Comparison of ENCODE assay signal across 1 cellular context in the genomic region with DNA sequence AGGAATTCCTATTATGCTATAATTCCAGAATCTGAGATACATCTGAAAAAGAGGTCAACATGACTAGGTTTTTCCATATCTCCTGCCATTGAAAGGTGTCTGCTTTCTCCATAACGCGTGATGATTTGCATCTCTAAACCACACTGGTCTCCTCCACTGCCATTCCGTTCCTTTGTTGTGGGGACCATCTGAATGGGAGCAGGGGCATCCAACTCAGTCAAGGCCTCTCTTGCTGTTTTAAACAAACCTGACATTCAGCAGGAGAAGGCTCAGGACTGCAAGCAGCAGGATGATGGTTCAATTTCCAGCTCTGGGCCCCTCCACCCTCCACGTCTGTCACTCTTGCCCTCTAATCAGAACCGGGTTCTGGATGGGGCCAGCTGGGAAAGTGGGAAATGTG.
A peak's percentile ranks its signal among the peaks of the same experiment; 100 is the strongest.
TF ChIP-seq lines count a peak whose summit lies in the region.

No MANE protein-coding gene starts in this region.

TF ChIP-seq in WTC11, 78 proteins besides CTCF, POLR2A, EP300 and RAD21 (continued from another document):
- TF ChIP-seq FOXJ3 (CRISPR knock-in tag; IDR thresholded peaks at IDR 0.05; ENCODE audit: borderline replicate concordance) = no peak
- TF ChIP-seq, protein P1, sequence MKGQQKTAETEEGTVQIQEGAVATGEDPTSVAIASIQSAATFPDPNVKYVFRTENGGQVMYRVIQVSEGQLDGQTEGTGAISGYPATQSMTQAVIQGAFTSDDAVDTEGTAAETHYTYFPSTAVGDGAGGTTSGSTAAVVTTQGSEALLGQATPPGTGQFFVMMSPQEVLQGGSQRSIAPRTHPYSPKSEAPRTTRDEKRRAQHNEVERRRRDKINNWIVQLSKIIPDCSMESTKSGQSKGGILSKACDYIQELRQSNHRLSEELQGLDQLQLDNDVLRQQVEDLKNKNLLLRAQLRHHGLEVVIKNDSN (CRISPR knock-in tag; IDR thresholded peaks at IDR 0.05) = no peak
- TF ChIP-seq RORB (CRISPR knock-in tag; IDR thresholded peaks at IDR 0.05) = no peak
- TF ChIP-seq, protein P2, sequence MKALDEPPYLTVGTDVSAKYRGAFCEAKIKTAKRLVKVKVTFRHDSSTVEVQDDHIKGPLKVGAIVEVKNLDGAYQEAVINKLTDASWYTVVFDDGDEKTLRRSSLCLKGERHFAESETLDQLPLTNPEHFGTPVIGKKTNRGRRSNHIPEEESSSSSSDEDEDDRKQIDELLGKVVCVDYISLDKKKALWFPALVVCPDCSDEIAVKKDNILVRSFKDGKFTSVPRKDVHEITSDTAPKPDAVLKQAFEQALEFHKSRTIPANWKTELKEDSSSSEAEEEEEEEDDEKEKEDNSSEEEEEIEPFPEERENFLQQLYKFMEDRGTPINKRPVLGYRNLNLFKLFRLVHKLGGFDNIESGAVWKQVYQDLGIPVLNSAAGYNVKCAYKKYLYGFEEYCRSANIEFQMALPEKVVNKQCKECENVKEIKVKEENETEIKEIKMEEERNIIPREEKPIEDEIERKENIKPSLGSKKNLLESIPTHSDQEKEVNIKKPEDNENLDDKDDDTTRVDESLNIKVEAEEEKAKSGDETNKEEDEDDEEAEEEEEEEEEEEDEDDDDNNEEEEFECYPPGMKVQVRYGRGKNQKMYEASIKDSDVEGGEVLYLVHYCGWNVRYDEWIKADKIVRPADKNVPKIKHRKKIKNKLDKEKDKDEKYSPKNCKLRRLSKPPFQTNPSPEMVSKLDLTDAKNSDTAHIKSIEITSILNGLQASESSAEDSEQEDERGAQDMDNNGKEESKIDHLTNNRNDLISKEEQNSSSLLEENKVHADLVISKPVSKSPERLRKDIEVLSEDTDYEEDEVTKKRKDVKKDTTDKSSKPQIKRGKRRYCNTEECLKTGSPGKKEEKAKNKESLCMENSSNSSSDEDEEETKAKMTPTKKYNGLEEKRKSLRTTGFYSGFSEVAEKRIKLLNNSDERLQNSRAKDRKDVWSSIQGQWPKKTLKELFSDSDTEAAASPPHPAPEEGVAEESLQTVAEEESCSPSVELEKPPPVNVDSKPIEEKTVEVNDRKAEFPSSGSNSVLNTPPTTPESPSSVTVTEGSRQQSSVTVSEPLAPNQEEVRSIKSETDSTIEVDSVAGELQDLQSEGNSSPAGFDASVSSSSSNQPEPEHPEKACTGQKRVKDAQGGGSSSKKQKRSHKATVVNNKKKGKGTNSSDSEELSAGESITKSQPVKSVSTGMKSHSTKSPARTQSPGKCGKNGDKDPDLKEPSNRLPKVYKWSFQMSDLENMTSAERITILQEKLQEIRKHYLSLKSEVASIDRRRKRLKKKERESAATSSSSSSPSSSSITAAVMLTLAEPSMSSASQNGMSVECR (CRISPR knock-in tag; IDR thresholded peaks at IDR 0.05; ENCODE audit: borderline replicate concordance) = no peak
- TF ChIP-seq, protein P3, sequence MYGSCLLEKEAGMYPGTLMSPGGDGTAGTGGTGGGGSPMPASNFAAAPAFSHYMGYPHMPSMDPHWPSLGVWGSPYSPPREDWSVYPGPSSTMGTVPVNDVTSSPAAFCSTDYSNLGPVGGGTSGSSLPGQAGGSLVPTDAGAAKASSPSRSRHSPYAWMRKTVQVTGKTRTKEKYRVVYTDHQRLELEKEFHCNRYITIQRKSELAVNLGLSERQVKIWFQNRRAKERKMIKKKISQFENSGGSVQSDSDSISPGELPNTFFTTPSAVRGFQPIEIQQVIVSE (CRISPR knock-in tag; IDR thresholded peaks at IDR 0.05; ENCODE audit: borderline replicate concordance) = no peak
- 0 out of 2 replicates have a peak, but pooled peaks have one; percentile 30 for TF ChIP-seq ZNF232 (CRISPR knock-in tag; IDR thresholded peaks at IDR 0.05)
- TF ChIP-seq TEAD1 (CRISPR knock-in tag; IDR thresholded peaks at IDR 0.05) = 0 out of 2 replicates have a peak, but pooled peaks have one; percentile 25
- TF ChIP-seq SMAD3 (CRISPR knock-in tag; IDR thresholded peaks at IDR 0.05; ENCODE audit: borderline replicate concordance) = 0 out of 2 replicates have a peak, but pooled peaks have one; percentile 28
